In genomic region chr11:108009497-108010360, GRCh38 we compare ENCODE assay signal across 1 cellular context.
TF ChIP-seq lines count a peak whose summit lies in the region.

No MANE protein-coding gene starts in this region.

TF ChIP-seq in HepG2, 621 proteins besides CTCF, POLR2A, EP300 and RAD21 (continued from another document and continues in another):
- TF ChIP-seq ZNF513 (CRISPR knock-in tag; conservative IDR thresholded peaks at IDR 0.05) (no peak), ZSCAN29 (CRISPR knock-in tag; conservative IDR thresholded peaks at IDR 0.05) (no peak), ZBTB49 (CRISPR knock-in tag; IDR thresholded peaks at IDR 0.05; ENCODE audit: borderline replicate concordance) (no peak), AGO1 (IDR thresholded peaks at IDR 0.05; ENCODE audit: low read depth, low read length, poor library complexity, severe bottlenecking) (no peak), ZNF496 (CRISPR knock-in tag; IDR thresholded peaks at IDR 0.05; ENCODE audit: insufficient replicate concordance) (no peak), KLF9 (CRISPR knock-in tag; IDR thresholded peaks at IDR 0.05; ENCODE audit: low read depth) (no peak), PHF5A (CRISPR knock-in tag; IDR thresholded peaks at IDR 0.05; ENCODE audit: low read depth, unreplicated experiment) (no peak), ZBTB7B (CRISPR knock-in tag; IDR thresholded peaks at IDR 0.05) (peak; percentile 93), ZNF431 (CRISPR knock-in tag; IDR thresholded peaks at IDR 0.05; ENCODE audit: borderline replicate concordance, low read depth) (no peak), HNF1A (IDR thresholded peaks at IDR 0.05; ENCODE audit: low read depth) (0 out of 2 replicates have a peak, but pooled peaks have one; percentile 26), HNF1A (CRISPR knock-in tag; IDR thresholded peaks at IDR 0.05; ENCODE audit: borderline replicate concordance) (0 out of 2 replicates have a peak, but pooled peaks have one; percentile 17), ZKSCAN1 (IDR thresholded peaks at IDR 0.05; ENCODE audit: low read length) (no peak), ZNF205 (CRISPR knock-in tag; IDR thresholded peaks at IDR 0.05) (0 out of 2 replicates have a peak, but pooled peaks have one; percentile 8), BRCA1 (CRISPR knock-in tag; IDR thresholded peaks at IDR 0.05) (peak; percentile 14; the same call in 1 of the 2 replicates), MIER2 (CRISPR knock-in tag; IDR thresholded peaks at IDR 0.05) (no peak), ZNF703 (CRISPR knock-in tag; IDR thresholded peaks at IDR 0.05; ENCODE audit: borderline replicate concordance) (no peak), ZNF556 (CRISPR knock-in tag; IDR thresholded peaks at IDR 0.05; ENCODE audit: borderline replicate concordance) (no peak), ZUFSP (CRISPR knock-in tag; IDR thresholded peaks at IDR 0.05; ENCODE audit: borderline replicate concordance) (no peak), SMARCC2 (IDR thresholded peaks at IDR 0.05) (no peak), HOXA3 (CRISPR knock-in tag; IDR thresholded peaks at IDR 0.05) (0 out of 2 replicates have a peak, but pooled peaks have one; percentile 1), ZBTB40 (IDR thresholded peaks at IDR 0.05) (no peak), ZBTB40 (CRISPR knock-in tag; IDR thresholded peaks at IDR 0.05) (no peak), ZNF563 (CRISPR knock-in tag; IDR thresholded peaks at IDR 0.05) (no peak), FOXC1 (CRISPR knock-in tag; IDR thresholded peaks at IDR 0.05; ENCODE audit: borderline replicate concordance) (no peak), ZSCAN21 (CRISPR knock-in tag; IDR thresholded peaks at IDR 0.05; ENCODE audit: borderline replicate concordance) (no peak), SIX1 (CRISPR knock-in tag; IDR thresholded peaks at IDR 0.05; ENCODE audit: borderline replicate concordance) (no peak), ZNF619 (CRISPR knock-in tag; IDR thresholded peaks at IDR 0.05) (no peak), ZFP62 (CRISPR knock-in tag; IDR thresholded peaks at IDR 0.05) (0 out of 2 replicates have a peak, but pooled peaks have one; percentile 41), SNRNP70 (IDR thresholded peaks at IDR 0.05; ENCODE audit: low read depth, low read length) (no peak), IRF2 (CRISPR knock-in tag; IDR thresholded peaks at IDR 0.05) (no peak), ZBED4 (CRISPR knock-in tag; IDR thresholded peaks at IDR 0.05; ENCODE audit: borderline replicate concordance) (no peak), MNT (IDR thresholded peaks at IDR 0.05) (no peak), EEA1 (CRISPR knock-in tag; IDR thresholded peaks at IDR 0.05; ENCODE audit: borderline replicate concordance) (no peak)
